In the genomic region with DNA sequence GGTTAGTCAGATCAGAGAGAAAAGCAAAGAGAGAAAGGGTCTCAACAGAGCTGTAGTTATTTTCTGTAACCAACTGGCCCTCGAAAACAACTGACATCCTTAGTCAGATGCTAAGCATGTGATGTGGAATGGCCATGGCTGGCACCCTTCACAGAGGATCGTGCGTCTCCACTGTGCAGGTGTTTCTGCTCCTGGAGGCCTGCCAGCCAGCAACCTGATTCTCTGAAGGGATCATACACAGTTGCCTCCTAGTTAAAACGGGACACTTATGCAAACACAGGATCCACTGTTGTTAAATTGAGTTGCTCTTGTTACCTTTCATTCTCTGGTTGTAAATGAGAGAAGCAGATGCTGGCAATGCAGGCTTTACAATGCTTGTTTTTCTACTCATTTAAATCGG, we compare ENCODE assay signal across 12 cellular contexts.
DNase-seq lines count a peak whose midpoint lies in the region; ATAC-seq and TF ChIP-seq lines count a peak whose summit lies in the region.
"Had no signal": no experiment of that assay in that cellular context is flagged by ENCODE, and none has a peak within 500 bp of the region (broad histone marks: within the 10 kb centered on the region; RNA-seq: fewer than 3 reads in every experiment).

No MANE protein-coding gene starts in this region.

- TF ChIP-seq CTCF in Peyer's patch (IDR thresholded peaks at IDR 0.05): no peak

- no peaks in the 10 kb centered on the region for H3K79me1 ChIP-seq in mesendoderm (ENCODE audit: low read length)

- no peak overlapping the region for H3K4me3 Mint-ChIP-seq in effector memory CD8-positive, alpha-beta T cell
- H3K4me3 Mint-ChIP-seq: immature natural killer cell had no signal

- TF ChIP-seq POLR2A in Peyer's patch (IDR thresholded peaks at IDR 0.05): no peak

- no peak overlapping the region for H3K27ac ChIP-seq in mesendoderm (ENCODE audit: low read depth, low read length)
- no peak overlapping the region for H3K27ac ChIP-seq in Peyer's patch
- H3K27ac ChIP-seq: thoracic aorta had no signal

- no peaks in the 10 kb centered on the region for H3K4me1 Mint-ChIP-seq in effector memory CD8-positive, alpha-beta T cell (ENCODE audit: low read depth in 2 of 2)
- H3K4me1 Mint-ChIP-seq: immature natural killer cell had no signal

- H3K4me3 ChIP-seq in mesendoderm (ENCODE audit: low read length) (no peak overlapping the region), Peyer's patch (no peak overlapping the region)
- H3K4me3 ChIP-seq: thoracic aorta had no signal

- no peak overlapping the region for H3K4me2 ChIP-seq in mesendoderm (ENCODE audit: low read length)

- DNase-seq in DMS153 treated with DMSO at 0.1 percent for 48 hours (lab: John Stamatoyannopoulos, UW; ENCODE audit: unreplicated experiment) (peak; percentile 95), NCI-H146 treated with DMSO at 0.1 percent for 48 hours (lab: John Stamatoyannopoulos, UW; ENCODE audit: unreplicated experiment) (peak; percentile 76), NCI-H69 (lab: John Stamatoyannopoulos, UW) (peak; percentile 98), mesendoderm (peak; percentile 4), Peyer's patch (no peak), islet precursor cell (no peak)
- no peak for DNase-seq in effector memory CD8-positive, alpha-beta T cell
- DNase-seq: activated naive CD4-positive, alpha-beta T cell treated with anti-CD3 and anti-CD28 coated beads, Interleukin-2, amount 50 U/mL, for 16 hours; foreskin fibroblast; immature natural killer cell had no signal

- H2BK120ac ChIP-seq in mesendoderm (ENCODE audit: low read depth, low read length): no peak overlapping the region

- H4K8ac ChIP-seq in mesendoderm (ENCODE audit: low read depth, low read length): no peak overlapping the region

- H3K9me3 Mint-ChIP-seq in effector memory CD8-positive, alpha-beta T cell: peaks cover 0 to 3% of the 10 kb centered on the region in 2 donors

- H3K4me1 ChIP-seq in mesendoderm (ENCODE audit: control insufficient read depth, low read depth, low read length) (no peaks in the 10 kb centered on the region), Peyer's patch (no peaks in the 10 kb centered on the region)

- no peaks in the 10 kb centered on the region for H3K36me3 Mint-ChIP-seq in effector memory CD8-positive, alpha-beta T cell (ENCODE audit: insufficient read depth)
- H3K36me3 Mint-ChIP-seq: immature natural killer cell had no signal

- H2AK5ac ChIP-seq in mesendoderm (ENCODE audit: low read length): no peak overlapping the region

- H3K27me3 ChIP-seq in mesendoderm (ENCODE audit: insufficient read depth, low read length, poor library complexity) (no peaks in the 10 kb centered on the region), Peyer's patch (no peaks in the 10 kb centered on the region)

- H3K9ac ChIP-seq in mesendoderm (ENCODE audit: low read length): no peak overlapping the region

- no peak overlapping the region for H3K56ac ChIP-seq in mesendoderm (ENCODE audit: low read length)

- no peak overlapping the region for H2BK5ac ChIP-seq in mesendoderm (ENCODE audit: low read length)

- H3K27me3 Mint-ChIP-seq in effector memory CD8-positive, alpha-beta T cell: no peaks in the 10 kb centered on the region

- no peak overlapping the region for H3K18ac ChIP-seq in mesendoderm (ENCODE audit: low read length)

- H3K36me3 ChIP-seq in mesendoderm (ENCODE audit: control insufficient read depth, insufficient read depth, low read length) (no peaks in the 10 kb centered on the region), Peyer's patch (no peaks in the 10 kb centered on the region)
- H3K36me3 ChIP-seq: thoracic aorta had no signal

- H3K4ac ChIP-seq in mesendoderm (ENCODE audit: low read depth, low read length): no peak overlapping the region

- ATAC-seq in activated CD4-positive, CD25-positive, alpha-beta regulatory T cell treated with anti-CD3 and anti-CD28 coated beads, Interleukin-2, amount 50 U/mL, for 24 hours: no peak
- no peak for ATAC-seq in effector memory CD8-positive, alpha-beta T cell (replicated peaks)

- H3K9me3 ChIP-seq in Peyer's patch: peaks cover 0 to 6% (median 0%) of the 10 kb centered on the region in 4 donors

- no peak overlapping the region for H3K23ac ChIP-seq in mesendoderm (ENCODE audit: low read length)

- no CpG with 5 or more reads among the region's 5 CpGs for WGBS in mesendoderm (ENCODE audit: extremely low coverage, insufficient coverage, low lambda C conversion rate)

- H3K79me2 ChIP-seq in mesendoderm (ENCODE audit: control insufficient read depth, insufficient read depth, low read length): no peaks in the 10 kb centered on the region

- H4K5ac ChIP-seq in mesendoderm (ENCODE audit: low read length): no peak overlapping the region

- H2BK15ac ChIP-seq in mesendoderm (replicated peaks; ENCODE audit: low read depth): no peak overlapping the region

- no peak overlapping the region for H3K27ac Mint-ChIP-seq in effector memory CD8-positive, alpha-beta T cell
- H3K27ac Mint-ChIP-seq: immature natural killer cell had no signal

Comparison
In these comparisons a context has a peak if more than half of its experiments do, and no peak if none do; other contexts are left out.
1. DNase-seq: peak in DMS153 treated with DMSO at 0.1 percent for 48 hours (single experiment), NCI-H146 treated with DMSO at 0.1 percent for 48 hours (single experiment), NCI-H69 (single experiment) and mesendoderm (single experiment); none in Peyer's patch (0 of 3), effector memory CD8-positive, alpha-beta T cell (0 of 3) and islet precursor cell (single experiment).